In genomic region chr11:17771841-17772401, GRCh38 we compare ENCODE assay signal across 23 cellular contexts. TPM values are rescaled to one million over a fixed set of nuclear protein-coding genes. Genes with fewer than 3 reads are reported as not detected.
DNase-seq lines count a peak whose midpoint lies in the region; ATAC-seq, FAIRE-seq and TF ChIP-seq lines count a peak whose summit lies in the region.
"Had no signal": no experiment of that assay in that cellular context is flagged by ENCODE, and none has a peak within 500 bp of the region (broad histone marks: within the 10 kb centered on the region; RNA-seq: fewer than 3 reads in every experiment).

No MANE protein-coding gene starts in this region.

- no peak overlapping the region for H2BK120ac ChIP-seq in neuronal stem cell (ENCODE audit: low read depth, low read length)

- no peak for ATAC-seq in HG02588 (IDR thresholded peaks at IDR 0.05; ENCODE audit: unreplicated experiment)

- H3K9ac ChIP-seq in kidney (ENCODE audit: low read length in 2 of 2): no peak overlapping the region
- no peak overlapping the region for H3K9ac ChIP-seq in neuronal stem cell (ENCODE audit: low read depth, low read length, poor library complexity)
- H3K9ac ChIP-seq: BLaER1 treated with 17β-estradiol and CSF1 and Interleukin-3, amounts not matched to agents 10 nM and 100 nM had no signal

- peak overlapping the region; percentile 49 for H2BK5ac ChIP-seq in neuronal stem cell (ENCODE audit: low read length)

- H3K27ac ChIP-seq in kidney (ENCODE audit: low read depth in 2 of 2, low read length in 2 of 2): no peak overlapping the region
- no peak overlapping the region for H3K27ac ChIP-seq in neuronal stem cell (replicated peaks; ENCODE audit: low read length)
- H3K27ac ChIP-seq: 22Rv1; BLaER1 treated with 17β-estradiol and CSF1 and Interleukin-3, amounts not matched to agents 10 nM and 100 nM had no signal

- H3K4me1 ChIP-seq in kidney (ENCODE audit: control insufficient read depth in 1 of 2, insufficient read depth in 1 of 2, low read depth in 1 of 2, low read length in 2 of 2): no peaks in the 10 kb centered on the region
- peaks cover 5 to 24% of the 10 kb centered on the region in 2 donors for H3K4me1 ChIP-seq in neuronal stem cell (ENCODE audit: control insufficient read depth in 2 of 2, insufficient read depth in 1 of 2, low read depth in 1 of 2, low read length in 2 of 2)
- H3K4me1 ChIP-seq: BE2C, HAP-1 had no signal

- no peak overlapping the region for H2AK5ac ChIP-seq in neuronal stem cell (ENCODE audit: low read depth, low read length)

- H2BK15ac ChIP-seq in neuronal stem cell (ENCODE audit: low read length): peak overlapping the region; percentile 63

- no peak for TF ChIP-seq CTCF in kidney (IDR thresholded peaks at IDR 0.05; ENCODE audit: borderline replicate concordance, extremely low read depth, insufficient read depth)

- H3K36me3 ChIP-seq in kidney (ENCODE audit: control insufficient read depth in 1 of 2, insufficient read depth in 2 of 2, low read length in 2 of 2) (no peaks in the 10 kb centered on the region), neuronal stem cell (replicated peaks in 1 of 2; ENCODE audit: control insufficient read depth in 2 of 2, insufficient read depth in 2 of 2, low read length in 2 of 2) (peaks cover 2 to 22% of the 10 kb centered on the region in 2 donors)
- H3K36me3 ChIP-seq: BE2C; BLaER1 treated with 17β-estradiol and CSF1 and Interleukin-3, amounts not matched to agents 10 nM and 100 nM; HAP-1 had no signal

- no peak for FAIRE-seq in kidney (lab: Jason Lieb, UNC)
- FAIRE-seq: A204.1, G401.6, GM12892, H54 had no signal

- no peak overlapping the region for H3K23ac ChIP-seq in neuronal stem cell (ENCODE audit: low read depth, low read length, poor library complexity)

- H3K27me3 ChIP-seq in neuronal stem cell (ENCODE audit: control insufficient read depth in 3 of 3, insufficient read depth in 3 of 3, low read depth in 1 of 3, low read length in 3 of 3): no peaks in the 10 kb centered on the region
- H3K27me3 ChIP-seq: BE2C; BLaER1 treated with 17β-estradiol and CSF1 and Interleukin-3, amounts not matched to agents 10 nM and 100 nM had no signal

- H2BK12ac ChIP-seq in neuronal stem cell (ENCODE audit: low read length): no peak overlapping the region

- H3K14ac ChIP-seq in neuronal stem cell (ENCODE audit: low read length): no peak overlapping the region

- no peak overlapping the region for H3K4me2 ChIP-seq in neuronal stem cell (ENCODE audit: insufficient read depth, low read length, poor library complexity, severe bottlenecking)
- H3K4me2 ChIP-seq: BLaER1 treated with 17β-estradiol and CSF1 and Interleukin-3, amounts not matched to agents 10 nM and 100 nM had no signal

- no peak overlapping the region for H2AFZ ChIP-seq in neuronal stem cell (ENCODE audit: low read length)

- no peak overlapping the region for H3K18ac ChIP-seq in neuronal stem cell (ENCODE audit: low read length)

- H4K91ac ChIP-seq in neuronal stem cell (ENCODE audit: low read depth, low read length, poor library complexity): no peak overlapping the region

- H3K9me3 ChIP-seq in kidney (ENCODE audit: control insufficient read depth in 1 of 2, low read length in 2 of 2) (no peaks in the 10 kb centered on the region), neuronal stem cell (replicated peaks in 1 of 2; ENCODE audit: control insufficient read depth in 2 of 2, insufficient read depth in 1 of 2, low read depth in 1 of 2, low read length in 2 of 2) (no peaks in the 10 kb centered on the region)
- H3K9me3 ChIP-seq: BE2C; BLaER1 treated with 17β-estradiol and CSF1 and Interleukin-3, amounts not matched to agents 10 nM and 100 nM; HAP-1 had no signal

- H3K79me1 ChIP-seq in neuronal stem cell (ENCODE audit: low read depth, low read length): no peaks in the 10 kb centered on the region

- no peak overlapping the region for H4K8ac ChIP-seq in neuronal stem cell (ENCODE audit: low read depth, low read length)

- DNase-seq in activated effector memory CD4-positive, alpha-beta T cell treated with anti-CD3 and anti-CD28 coated beads, Interleukin-2, amount 50 U/mL, for 16 hours: peak; percentile 47
- no peak for DNase-seq in activated effector memory CD4-positive, alpha-beta T cell treated with Interleukin-2 at 50 U/mL for 16 hours
- DNase-seq in kidney (peak; percentile 37), neuronal stem cell (ENCODE audit: low spot score) (no peak), activated T-cell treated with anti-CD3 and anti-CD28 coated beads for 4 hours (no peak), DMS153 (lab: John Stamatoyannopoulos, UW) (no peak)
- DNase-seq: BE2C; Calu3; CD4-positive, alpha-beta T cell; COR-L47; DND-41; GOT3; HFFc6 had no signal

- no peak overlapping the region for H3K4ac ChIP-seq in neuronal stem cell (ENCODE audit: low read length)

- intact Hi-C loops in kidney (cut with DNase I): no loop called here

- no peak overlapping the region for H3K4me3 ChIP-seq in kidney (ENCODE audit: low read length in 2 of 2)
- H3K4me3 ChIP-seq in neuronal stem cell (ENCODE audit: low read length in 2 of 2): no peak overlapping the region
- H3K4me3 ChIP-seq: BLaER1 treated with 17β-estradiol and CSF1 and Interleukin-3, amounts not matched to agents 10 nM and 100 nM; HAP-1 had no signal

- no CpG with 5 or more reads among the region's 37 CpGs for WGBS in neuronal stem cell (ENCODE audit: extremely low coverage in 2 of 2, insufficient read length in 2 of 2, insufficient replicate concordance in 1 of 2), 2 donors

RNA-seq across cellular contexts. Expression of gene KCNC1, which starts 37.3 kb away (rescaled TPM):
- 0.03 TPM for total RNA-seq in kidney
- not detected for polyA plus RNA-seq in kidney (ENCODE audit: insufficient read depth, low read depth, low replicate concordance)
- polyA plus RNA-seq in neuronal stem cell (2013, experiment 1 of 2): 2.0 TPM
- polyA plus RNA-seq in neuronal stem cell (2013, experiment 2 of 2): 1.9 TPM
- total RNA-seq: CD4-positive, alpha-beta T cell; HFFc6 had no signal
- polyA plus RNA-seq: AG04450, CD14-positive monocyte had no signal

RNA-seq across cellular contexts. Expression of gene MYOD1, which starts 52.5 kb away (rescaled TPM):
- total RNA-seq in kidney: not detected
- polyA plus RNA-seq in kidney (ENCODE audit: insufficient read depth, low read depth, low replicate concordance): not detected
- not detected for polyA plus RNA-seq in neuronal stem cell (2013, experiment 1 of 2)
- polyA plus RNA-seq in neuronal stem cell (2013, experiment 2 of 2): not detected
- total RNA-seq: Calu3; CD4-positive, alpha-beta T cell; HFFc6 had no signal
- polyA plus RNA-seq: AG04450, CD14-positive monocyte had no signal

Comparison
In these comparisons a context has a peak if more than half of its experiments do, and no peak if none do; other contexts are left out.
1. DNase-seq: peak in activated effector memory CD4-positive, alpha-beta T cell treated with anti-CD3 and anti-CD28 coated beads, Interleukin-2, amount 50 U/mL, for 16 hours (single experiment) and kidney (single experiment); none in activated effector memory CD4-positive, alpha-beta T cell treated with Interleukin-2 at 50 U/mL for 16 hours (single experiment), neuronal stem cell (single experiment), activated T-cell treated with anti-CD3 and anti-CD28 coated beads for 4 hours (single experiment) and DMS153 (single experiment).